In genomic region chr1:33295450-33296081, GRCh38 we compare ENCODE assay signal across 8 cellular contexts. TPM values are rescaled to one million over a fixed set of nuclear protein-coding genes. Genes with fewer than 3 reads are reported as not detected.
DNase-seq lines count a peak whose midpoint lies in the region; ATAC-seq and TF ChIP-seq lines count a peak whose summit lies in the region.

No MANE protein-coding gene starts in this region.

- H3K4me3 Mint-ChIP-seq in activated CD4-positive, alpha-beta T cell treated with anti-CD3 and anti-CD28 coated beads, Interleukin-2, amount 10 ng/mL, durations not matched to agents 7 days and 5 days = no peak overlapping the region

- POLR2A ChIA-PET in activated CD4-positive, alpha-beta T cell treated with anti-CD3 and anti-CD28 coated beads, Interleukin-2, amount 10 ng/mL, durations not matched to agents 7 days and 5 days (lab: Charles Lee) = no interaction called here

- peaks cover 19% of the 10 kb centered on the region for H3K4me1 Mint-ChIP-seq in activated CD4-positive, alpha-beta T cell treated with anti-CD3 and anti-CD28 coated beads, Interleukin-2, amount 10 ng/mL, durations not matched to agents 7 days and 5 days

- CTCF ChIA-PET in activated CD4-positive, alpha-beta T cell treated with anti-CD3 and anti-CD28 coated beads, Interleukin-2, amount 10 ng/mL, durations not matched to agents 7 days and 5 days (lab: Charles Lee) = interaction anchor here (0.6 to 3.4 kb wide), 22 partner anchors 11 to 175 kb away, joined by 3 to 16 read pairs (median 4); partner anchors contain the start of genes A3GALT2 and ZSCAN20

- TF ChIP-seq CTCF in GM12864 (IDR thresholded peaks at IDR 0.05; ENCODE audit: low read depth, low read length, missing control alignments) (peak; percentile 98), coronary artery (IDR thresholded peaks at IDR 0.05) (peak; percentile 98), lower leg skin (IDR thresholded peaks at IDR 0.05) (peak in 1 of 3 donors; percentile 95)

- peak overlapping the region; percentile 22 to 53 for H3K27ac ChIP-seq in coronary artery

- WGBS in lower leg skin, 2 donors = 31 to 39% methylated on average over 12 of the region's 12 CpGs

- no peak overlapping the region for H3K27ac Mint-ChIP-seq in activated CD4-positive, alpha-beta T cell treated with anti-CD3 and anti-CD28 coated beads, Interleukin-2, amount 10 ng/mL, durations not matched to agents 7 days and 5 days

- H3K9me3 Mint-ChIP-seq in activated CD4-positive, alpha-beta T cell treated with anti-CD3 and anti-CD28 coated beads, Interleukin-2, amount 10 ng/mL, durations not matched to agents 7 days and 5 days = no peaks in the 10 kb centered on the region

- intact Hi-C loops in lower leg skin (cut with DNase I; ENCODE audit: low total_unique reads) = loop anchor here (5.0 to 10.0 kb wide), 2 partner anchors 72 to 319 kb away; no protein-coding TSS in a partner anchor

- DNase-seq in GM12864 (ENCODE audit: low read depth) (peak; percentile 30), NCI-H460 (ENCODE audit: extremely low read depth, low read depth) (peak; percentile 67), coronary artery (ENCODE audit: low spot score) (peak; percentile 87), lower leg skin (ENCODE audit: low spot score in 2 of 2) (peak; percentile 87 to 98)
- DNase-seq in activated CD4-positive, alpha-beta T cell treated with anti-CD3 and anti-CD28 coated beads, Interleukin-2, amount 10 ng/mL, durations not matched to agents 7 days and 5 days = peak; percentile 89
- DNase-seq in stimulated activated CD4-positive, alpha-beta T cell treated with anti-CD3 and anti-CD28 coated beads, TNF-alpha, amount 100 ng/mL, for 48 hours (ENCODE audit: low read depth in 3 of 3) = peak; percentile 74 to 86 (median 82)

- H3K27me3 Mint-ChIP-seq in activated CD4-positive, alpha-beta T cell treated with anti-CD3 and anti-CD28 coated beads, Interleukin-2, amount 10 ng/mL, durations not matched to agents 7 days and 5 days = no peaks in the 10 kb centered on the region

- no peak overlapping the region for H3K4me3 ChIP-seq in GM12864 (ENCODE audit: low read depth, low read length)
- no peak overlapping the region for H3K4me3 ChIP-seq in coronary artery
- no peak overlapping the region for H3K4me3 ChIP-seq in lower leg skin (ENCODE audit: low read depth, poor library complexity, severe bottlenecking)

- TF ChIP-seq POLR2A in lower leg skin (IDR thresholded peaks at IDR 0.05) = no peak

- ATAC-seq in HG03103 (IDR thresholded peaks at IDR 0.05; ENCODE audit: low read depth, unreplicated experiment) (peak; percentile 56), GM19324 (IDR thresholded peaks at IDR 0.05; ENCODE audit: low FRiP score, unreplicated experiment) (no peak)

- H3K36me3 Mint-ChIP-seq in activated CD4-positive, alpha-beta T cell treated with anti-CD3 and anti-CD28 coated beads, Interleukin-2, amount 10 ng/mL, durations not matched to agents 7 days and 5 days (ENCODE audit: low read depth) = peaks cover 20% of the 10 kb centered on the region

RNA-seq across cellular contexts. Expression of gene A3GALT2, which starts 25.3 kb away (rescaled TPM):
- total RNA-seq in NCI-H460 (2014; rRNA removed; shearing (Covaris generic)) = not detected in 2 replicates
- polyA plus RNA-seq in NCI-H460 (2014; cell fraction: nucleus; rRNA removed) = not detected in 2 replicates
- total RNA-seq in activated CD4-positive, alpha-beta T cell treated with anti-CD3 and anti-CD28 coated beads, Interleukin-2, amount 10 ng/mL, durations not matched to agents 7 days and 5 days = not detected
- not detected for total RNA-seq in lower leg skin

RNA-seq across cellular contexts. Expression of gene ZNF362, which starts 39.3 kb away (rescaled TPM):
- total RNA-seq in NCI-H460 (2014; rRNA removed; shearing (Covaris generic)) = 1.1 and 2.5 TPM in 2 replicates
- polyA plus RNA-seq in NCI-H460 (2014; cell fraction: nucleus; rRNA removed) = 1.6 and 5.5 TPM in 2 replicates
- total RNA-seq in activated CD4-positive, alpha-beta T cell treated with anti-CD3 and anti-CD28 coated beads, Interleukin-2, amount 10 ng/mL, durations not matched to agents 7 days and 5 days = 10 to 100 TPM; 21.4 to 21.8 TPM
- 10 to 100 TPM in 3 of 4 donors, 1 to 10 TPM in 1; 7.0 to 24.3 (median 19.9) TPM for total RNA-seq in lower leg skin

Comparison
In these comparisons a context has a peak if more than half of its experiments do, and no peak if none do; other contexts are left out.
1. DNase-seq: peak in every context shown above with its lines; median percentile 92 in lower leg skin; 89 in activated CD4-positive, alpha-beta T cell treated with anti-CD3 and anti-CD28 coated beads, Interleukin-2, amount 10 ng/mL, durations not matched to agents 7 days and 5 days; 87 in coronary artery; 82 in stimulated activated CD4-positive, alpha-beta T cell treated with anti-CD3 and anti-CD28 coated beads, TNF-alpha, amount 100 ng/mL, for 48 hours; 67 in NCI-H460; 30 in GM12864.